In genomic region chr4:130545171-130545570, GRCh38 we compare ENCODE assay signal across 24 cellular contexts.
"Had no signal": no experiment of that assay in that cellular context is flagged by ENCODE, and none has a peak within 500 bp of the region (broad histone marks: within the 10 kb centered on the region; RNA-seq: fewer than 3 reads in every experiment).

No MANE protein-coding gene starts in this region.

- H3K36me3 ChIP-seq: gastrocnemius medialis, ovary, sigmoid colon, thoracic aorta, tibial nerve, upper lobe of left lung had no signal

- H3K27ac ChIP-seq: coronary artery, epithelial cell of prostate, gastrocnemius medialis, ovary, psoas muscle, sigmoid colon, thoracic aorta, tibial nerve, upper lobe of left lung had no signal

- H3K4me3 ChIP-seq: coronary artery, gastrocnemius medialis, lung, ovary, psoas muscle, sigmoid colon, thoracic aorta, tibial nerve, upper lobe of left lung had no signal

- ATAC-seq: effector memory CD8-positive, alpha-beta T cell; esophagus mucosa; gastrocnemius medialis; left lobe of liver; naive thymus-derived CD8-positive, alpha-beta T cell; psoas muscle; right cardiac atrium; stimulated activated naive B cell treated with anti-CD40 and anti-IgM and Interleukin-4, amounts not matched to agents 10 μg/mL and 1 μg/mL and 100 μg/mL, for 72 hours had no signal

- H3K9me3 ChIP-seq: gastrocnemius medialis, ovary, psoas muscle, sigmoid colon, thoracic aorta, tibial nerve, upper lobe of left lung had no signal

- H3K4me1 ChIP-seq: gastrocnemius medialis, psoas muscle, sigmoid colon, tibial nerve, upper lobe of left lung had no signal

- H3K27me3 ChIP-seq: gastrocnemius medialis, ovary, sigmoid colon, tibial nerve, upper lobe of left lung had no signal

- DNase-seq: effector memory CD8-positive, alpha-beta T cell; foreskin fibroblast; gastrocnemius medialis; head of caudate nucleus; kidney; naive thymus-derived CD8-positive, alpha-beta T cell; nephron progenitor cell; occipital lobe; ovary; posterior cingulate gyrus; psoas muscle; right cardiac atrium; sigmoid colon; stimulated activated CD4-positive, alpha-beta T cell treated with anti-CD3 and anti-CD28 coated beads, Interleukin-2, amount 100 ng/mL, for 24 hours; stimulated activated CD4-positive, alpha-beta T cell treated with anti-CD3 and anti-CD28 coated beads, Interleukin-4, amount 100 ng/mL, for 4 hours; stimulated activated naive B cell treated with anti-CD40 and anti-IgM and Interleukin-4, amounts not matched to agents 10 μg/mL and 1 μg/mL and 100 μg/mL, for 72 hours; upper lobe of left lung had no signal
